Comparison of ENCODE assay signal across 8 cellular contexts in the genomic region with DNA sequence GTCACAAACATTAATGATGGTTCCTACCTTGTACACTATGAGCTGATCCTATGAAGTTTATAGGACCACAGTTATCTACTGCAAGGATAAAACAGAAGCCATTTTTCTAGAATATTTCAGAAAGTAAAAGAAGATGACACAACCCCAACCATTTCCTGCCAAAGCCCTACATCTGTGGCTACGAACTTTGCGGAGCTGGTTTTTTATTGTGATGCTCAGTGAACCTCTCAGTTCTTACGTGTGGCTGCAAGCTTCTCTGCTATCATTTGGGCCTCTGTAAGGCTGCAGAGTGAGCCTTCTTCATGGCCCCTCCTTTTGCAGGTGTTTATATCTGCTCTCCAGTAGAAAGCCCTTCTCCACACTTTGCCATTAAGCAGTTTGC. TPM values are rescaled to one million over a fixed set of nuclear protein-coding genes. Genes with fewer than 3 reads are reported as not detected.
DNase-seq lines count a peak whose midpoint lies in the region; ATAC-seq lines count a peak whose summit lies in the region.

No MANE protein-coding gene starts in this region.

- peaks cover 3% of the 10 kb centered on the region for H3K36me3 Mint-ChIP-seq in activated naive CD4-positive, alpha-beta T cell treated with anti-CD3 and anti-CD28 coated beads for 36 hours (ENCODE audit: low read depth)

- no peaks in the 10 kb centered on the region for H3K27me3 Mint-ChIP-seq in activated naive CD4-positive, alpha-beta T cell treated with anti-CD3 and anti-CD28 coated beads for 36 hours (ENCODE audit: low read depth)
- H3K27me3 Mint-ChIP-seq in stimulated activated naive CD8-positive, alpha-beta T cell treated with anti-CD3 and anti-CD28 coated beads, Interleukin-15, amount 100 ng/mL, for 72 hours = no peaks in the 10 kb centered on the region

- H3K27ac Mint-ChIP-seq in activated naive CD4-positive, alpha-beta T cell treated with anti-CD3 and anti-CD28 coated beads for 36 hours = peak overlapping the region; percentile 91
- H3K27ac Mint-ChIP-seq in stimulated activated naive CD8-positive, alpha-beta T cell treated with anti-CD3 and anti-CD28 coated beads, Interleukin-15, amount 100 ng/mL, for 72 hours = peak overlapping the region; percentile 95 to 96

- H3K4me1 Mint-ChIP-seq in activated naive CD4-positive, alpha-beta T cell treated with anti-CD3 and anti-CD28 coated beads for 36 hours (ENCODE audit: low read depth) = peaks cover 95% of the 10 kb centered on the region
- H3K4me1 Mint-ChIP-seq in stimulated activated naive CD8-positive, alpha-beta T cell treated with anti-CD3 and anti-CD28 coated beads, Interleukin-15, amount 100 ng/mL, for 72 hours = peaks cover 98% of the 10 kb centered on the region

- CTCF ChIA-PET in activated naive CD4-positive, alpha-beta T cell treated with anti-CD3 and anti-CD28 coated beads for 36 hours (lab: Charles Lee) = interaction anchor here (0.6 to 1.6 kb wide), 5 partner anchors 17 to 42 kb away, joined by 3 to 9 read pairs (median 4); a partner anchor contains a TSS

- H3K4me3 Mint-ChIP-seq in activated naive CD4-positive, alpha-beta T cell treated with anti-CD3 and anti-CD28 coated beads for 36 hours = peak overlapping the region; percentile 6
- peak overlapping the region; percentile 36 to 72 for H3K4me3 Mint-ChIP-seq in stimulated activated naive CD8-positive, alpha-beta T cell treated with anti-CD3 and anti-CD28 coated beads, Interleukin-15, amount 100 ng/mL, for 72 hours

- DNase-seq in activated T-cell treated with anti-CD3 and anti-CD28 coated beads for 1 hour (ENCODE audit: low read depth) = peak; percentile 30
- DNase-seq in activated T-cell treated with anti-CD3 and anti-CD28 coated beads for 4 hours = no peak
- DNase-seq in KG1 (lab: John Stamatoyannopoulos, UW) = peak; percentile 46
- peak; percentile 77 for DNase-seq in activated naive CD4-positive, alpha-beta T cell treated with anti-CD3 and anti-CD28 coated beads for 36 hours
- DNase-seq in stimulated activated naive CD8-positive, alpha-beta T cell treated with anti-CD3 and anti-CD28 coated beads, Interleukin-15, amount 100 ng/mL, for 72 hours = peak; percentile 59 to 78
- no peak for DNase-seq in epidermal melanocyte (ENCODE audit: insufficient read length, low spot score)
- DNase-seq in C1 segment of cervical spinal cord (lab: John Stamatoyannopoulos, UW) = no peak

- intact Hi-C loops in activated naive CD4-positive, alpha-beta T cell treated with anti-CD3 and anti-CD28 coated beads for 36 hours (cut with micrococcal nuclease) = loop anchor here (1.0 to 10.0 kb wide), 4 partner anchors 18 to 912 kb away; no protein-coding TSS in a partner anchor

- peak; percentile 89 for ATAC-seq in stimulated activated naive CD8-positive, alpha-beta T cell treated with anti-CD3 and anti-CD28 coated beads, Interleukin-15, amount 100 ng/mL, for 72 hours
- no peak for ATAC-seq in HG03442 (IDR thresholded peaks at IDR 0.05; ENCODE audit: unreplicated experiment)

- no peaks in the 10 kb centered on the region for H3K9me3 Mint-ChIP-seq in activated naive CD4-positive, alpha-beta T cell treated with anti-CD3 and anti-CD28 coated beads for 36 hours
- peaks cover 3 to 10% of the 10 kb centered on the region in 2 donors for H3K9me3 Mint-ChIP-seq in stimulated activated naive CD8-positive, alpha-beta T cell treated with anti-CD3 and anti-CD28 coated beads, Interleukin-15, amount 100 ng/mL, for 72 hours

RNA-seq across cellular contexts. Expression of a gene that starts 17.8 kb away (rescaled TPM):
- total RNA-seq in activated naive CD4-positive, alpha-beta T cell treated with anti-CD3 and anti-CD28 coated beads for 36 hours = 10 to 100 TPM; 79.6 to 82.6 TPM

Comparison
In these comparisons a context has a peak if more than half of its experiments do, and no peak if none do; other contexts are left out.
1. DNase-seq: peak in activated T-cell treated with anti-CD3 and anti-CD28 coated beads for 1 hour (single experiment), KG1 (single experiment), activated naive CD4-positive, alpha-beta T cell treated with anti-CD3 and anti-CD28 coated beads for 36 hours (single experiment) and stimulated activated naive CD8-positive, alpha-beta T cell treated with anti-CD3 and anti-CD28 coated beads, Interleukin-15, amount 100 ng/mL, for 72 hours (2 of 2); none in activated T-cell treated with anti-CD3 and anti-CD28 coated beads for 4 hours (single experiment), epidermal melanocyte (single experiment) and C1 segment of cervical spinal cord (0 of 14).